Comparison of ENCODE assay signal across 1 cellular context in genomic region chr12:12744556-12745305, GRCh38.
TF ChIP-seq lines count a peak whose summit lies in the region.

No MANE protein-coding gene starts in this region.

TF ChIP-seq in GM12878, 131 proteins besides CTCF, POLR2A, EP300 and RAD21:
- TF ChIP-seq ZNF384 (IDR thresholded peaks at IDR 0.05; ENCODE audit: borderline replicate concordance, low read depth, low read length) (no peak), TCF12 (IDR thresholded peaks at IDR 0.05; ENCODE audit: low read depth, low read length) (no peak), NFXL1 (IDR thresholded peaks at IDR 0.05; ENCODE audit: borderline replicate concordance) (no peak), CBX5 (IDR thresholded peaks at IDR 0.05; ENCODE audit: low read depth) (no peak), RB1 (IDR thresholded peaks at IDR 0.05; ENCODE audit: borderline replicate concordance) (no peak), PML (IDR thresholded peaks at IDR 0.05; ENCODE audit: low read length) (no peak), ZBTB40 (IDR thresholded peaks at IDR 0.05; ENCODE audit: borderline replicate concordance) (no peak), CBX3 (IDR thresholded peaks at IDR 0.05; ENCODE audit: borderline replicate concordance, low read depth) (no peak), MTA3 (IDR thresholded peaks at IDR 0.05; ENCODE audit: borderline replicate concordance, low read length) (no peak), TCF3 (IDR thresholded peaks at IDR 0.05; ENCODE audit: borderline replicate concordance, insufficient read depth, low read depth, low read length) (no peak), RFX5 (IDR thresholded peaks at IDR 0.05; ENCODE audit: low read depth, low read length) (no peak), DPF2 (IDR thresholded peaks at IDR 0.05) (no peak), SMC3 (IDR thresholded peaks at IDR 0.05; ENCODE audit: borderline replicate concordance, low read length) (no peak), HSF1 (IDR thresholded peaks at IDR 0.05; ENCODE audit: low read depth, low read length) (no peak)
